ENCODE assay signal across 25 cellular contexts in the genomic region with DNA sequence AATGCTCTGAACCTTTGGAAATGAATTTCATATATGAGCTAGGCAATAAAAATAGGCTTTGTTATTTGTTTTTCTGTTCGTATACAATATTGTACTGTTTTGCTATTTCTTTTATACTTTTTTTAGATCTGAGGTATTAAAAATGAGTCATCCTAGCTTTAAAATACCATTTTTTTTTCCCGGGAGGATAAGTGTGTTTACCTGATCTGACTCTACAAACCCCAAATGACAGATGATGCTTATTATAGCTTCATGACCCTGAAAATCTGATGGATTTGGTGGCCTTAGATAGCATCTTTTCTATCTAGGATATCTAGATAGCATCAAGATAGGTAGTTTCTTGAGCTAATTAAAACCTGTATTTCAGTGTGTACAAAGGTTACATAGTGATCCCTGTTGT.
"Had no signal": no experiment of that assay in that cellular context is flagged by ENCODE, and none has a peak within 500 bp of the region (broad histone marks: within the 10 kb centered on the region; RNA-seq: fewer than 3 reads in every experiment).

No MANE protein-coding gene starts in this region.

- DNase-seq: activated B cell treated with CpG ODN at 0.5 μM for 24 hours; activated CD4-positive, alpha-beta memory T cell treated with anti-CD3 and anti-CD28 coated beads for 36 hours; activated CD4-positive, alpha-beta T cell treated with anti-CD3 and anti-CD28 coated beads for 4 hours; activated CD8-positive, alpha-beta memory T cell treated with anti-CD3 and anti-CD28 coated beads, Interleukin-2, amount 10 ng/mL, durations not matched to agents 7 days and 5 days; activated naive CD4-positive, alpha-beta T cell treated with Interleukin-2 at 50 U/mL for 16 hours; activated naive CD8-positive, alpha-beta T cell treated with anti-CD3 and anti-CD28 coated beads, Interleukin-2, amount 10 ng/mL, durations not matched to agents 7 days and 5 days; central memory CD4-positive, alpha-beta T cell; foreskin melanocyte; glutamatergic neuron; hippocampal formation; left lung; midbrain; nephron progenitor cell; occipital lobe; posterior cingulate gyrus; retina; stimulated activated CD4-positive, alpha-beta T cell treated with anti-CD3 and anti-CD28 coated beads, Interleukin-12 subunit alpha, Interleukin-12 subunit beta, amount 100 ng/mL, for 4 hours; stimulated activated CD4-positive, alpha-beta T cell treated with anti-CD3 and anti-CD28 coated beads, Interleukin-2, amount 100 ng/mL, for 24 hours; stimulated activated naive CD4-positive, alpha-beta T cell treated with Interleukin-2 at 50 U/mL for 16 hours; substantia nigra; uterus had no signal

- H3K4me3 ChIP-seq: left lung, tibial nerve, uterus had no signal

- H3K27ac ChIP-seq: left lung, tibial nerve, uterus had no signal

- ATAC-seq: activated CD8-positive, alpha-beta memory T cell treated with anti-CD3 and anti-CD28 coated beads, Interleukin-2, amount 10 ng/mL, durations not matched to agents 7 days and 5 days; activated T-helper 17 cell treated with anti-CD3 and anti-CD28 coated beads, Interleukin-2, amount 50 U/mL, for 72 hours; left lung had no signal

- H3K9me3 ChIP-seq: left lung, tibial nerve, uterus had no signal

- FAIRE-seq: colon had no signal

- H3K27me3 ChIP-seq: left lung, tibial nerve, uterus had no signal

- H3K4me3 Mint-ChIP-seq: activated B cell treated with CpG ODN at 0.5 μM for 24 hours; activated CD4-positive, alpha-beta memory T cell treated with anti-CD3 and anti-CD28 coated beads for 36 hours; activated CD8-positive, alpha-beta memory T cell treated with anti-CD3 and anti-CD28 coated beads, Interleukin-2, amount 10 ng/mL, durations not matched to agents 7 days and 5 days; activated naive CD8-positive, alpha-beta T cell treated with anti-CD3 and anti-CD28 coated beads, Interleukin-2, amount 10 ng/mL, durations not matched to agents 7 days and 5 days; activated T-helper 17 cell treated with anti-CD3 and anti-CD28 coated beads, Interleukin-2, amount 50 U/mL, for 72 hours; nephron progenitor cell had no signal

- H3K4me1 ChIP-seq: uterus had no signal

- H3K36me3 ChIP-seq: uterus had no signal

- H3K9me3 Mint-ChIP-seq: activated B cell treated with CpG ODN at 0.5 μM for 24 hours; activated CD4-positive, alpha-beta memory T cell treated with anti-CD3 and anti-CD28 coated beads for 36 hours; activated naive CD8-positive, alpha-beta T cell treated with anti-CD3 and anti-CD28 coated beads, Interleukin-2, amount 10 ng/mL, durations not matched to agents 7 days and 5 days; activated T-helper 17 cell treated with anti-CD3 and anti-CD28 coated beads, Interleukin-2, amount 50 U/mL, for 72 hours; brain; nephron progenitor cell had no signal

- H3K27me3 Mint-ChIP-seq: activated B cell treated with CpG ODN at 0.5 μM for 24 hours; activated CD4-positive, alpha-beta memory T cell treated with anti-CD3 and anti-CD28 coated beads for 36 hours; activated CD8-positive, alpha-beta memory T cell treated with anti-CD3 and anti-CD28 coated beads, Interleukin-2, amount 10 ng/mL, durations not matched to agents 7 days and 5 days; activated naive CD8-positive, alpha-beta T cell treated with anti-CD3 and anti-CD28 coated beads, Interleukin-2, amount 10 ng/mL, durations not matched to agents 7 days and 5 days; activated T-helper 17 cell treated with anti-CD3 and anti-CD28 coated beads, Interleukin-2, amount 50 U/mL, for 72 hours had no signal

- H3K27ac Mint-ChIP-seq: activated CD4-positive, alpha-beta memory T cell treated with anti-CD3 and anti-CD28 coated beads for 36 hours; activated naive CD8-positive, alpha-beta T cell treated with anti-CD3 and anti-CD28 coated beads, Interleukin-2, amount 10 ng/mL, durations not matched to agents 7 days and 5 days; activated T-helper 17 cell treated with anti-CD3 and anti-CD28 coated beads, Interleukin-2, amount 50 U/mL, for 72 hours had no signal
